24 cellular contexts compared by ENCODE assay signal in genomic region chrX:53237056-53237455, GRCh38.
"Had no signal": no experiment of that assay in that cellular context is flagged by ENCODE, and none has a peak within 500 bp of the region (broad histone marks: within the 10 kb centered on the region; RNA-seq: fewer than 3 reads in every experiment).

No MANE protein-coding gene starts in this region.

- H3K36me3 Mint-ChIP-seq: immature natural killer cell; naive B cell; natural killer cell; stimulated activated naive B cell treated with anti-CD40 and anti-IgM and Interleukin-4, amounts not matched to agents 10 μg/mL and 1 μg/mL and 100 μg/mL, for 72 hours had no signal

- H3K27me3 Mint-ChIP-seq: progenitor cell of endocrine pancreas had no signal

- H3K27ac Mint-ChIP-seq: immature natural killer cell; naive B cell; natural killer cell; progenitor cell of endocrine pancreas; stimulated activated naive B cell treated with anti-CD40 and anti-IgM and Interleukin-4, amounts not matched to agents 10 μg/mL and 1 μg/mL and 100 μg/mL, for 72 hours had no signal

- H3K9me3 Mint-ChIP-seq: immature natural killer cell; naive B cell; natural killer cell; stimulated activated naive B cell treated with anti-CD40 and anti-IgM and Interleukin-4, amounts not matched to agents 10 μg/mL and 1 μg/mL and 100 μg/mL, for 72 hours had no signal

- H3K4me3 Mint-ChIP-seq: immature natural killer cell; naive B cell; natural killer cell; stimulated activated naive B cell treated with anti-CD40 and anti-IgM and Interleukin-4, amounts not matched to agents 10 μg/mL and 1 μg/mL and 100 μg/mL, for 72 hours had no signal

- DNase-seq: hypothalamus; immature natural killer cell; kidney; left colon; left lung; lower lobe of right lung; mammary epithelial cell; mesenchymal stem cell; naive B cell; natural killer cell; ovary; right lobe of liver; stimulated activated CD4-positive, alpha-beta T cell treated with anti-CD3 and anti-CD28 coated beads, Interleukin-12 subunit alpha, Interleukin-12 subunit beta, amount 100 ng/mL, for 4 hours; stimulated activated CD4-positive, alpha-beta T cell treated with anti-CD3 and anti-CD28 coated beads, Interleukin-15, amount 100 ng/mL, for 24 hours; stimulated activated CD4-positive, alpha-beta T cell treated with anti-CD3 and anti-CD28 coated beads, Interleukin-2, amount 100 ng/mL, for 24 hours; stimulated activated CD4-positive, alpha-beta T cell treated with anti-CD3 and anti-CD28 coated beads, Interleukin-4, amount 100 ng/mL, for 1 hour; stimulated activated naive B cell treated with anti-CD40 and anti-IgM and Interleukin-4, amounts not matched to agents 10 μg/mL and 1 μg/mL and 100 μg/mL, for 72 hours; stimulated activated naive CD8-positive, alpha-beta T cell treated with anti-CD3 and anti-CD28 coated beads, Interleukin-15, Interleukin-2, amounts not matched to agents 100 U/mL and 50 U/mL, for 24 hours; stomach; testis; thyroid gland; transverse colon; upper lobe of left lung had no signal

- H3K4me1 Mint-ChIP-seq: naive B cell had no signal
